Comparison of ENCODE assay signal across 16 cellular contexts in the genomic region with DNA sequence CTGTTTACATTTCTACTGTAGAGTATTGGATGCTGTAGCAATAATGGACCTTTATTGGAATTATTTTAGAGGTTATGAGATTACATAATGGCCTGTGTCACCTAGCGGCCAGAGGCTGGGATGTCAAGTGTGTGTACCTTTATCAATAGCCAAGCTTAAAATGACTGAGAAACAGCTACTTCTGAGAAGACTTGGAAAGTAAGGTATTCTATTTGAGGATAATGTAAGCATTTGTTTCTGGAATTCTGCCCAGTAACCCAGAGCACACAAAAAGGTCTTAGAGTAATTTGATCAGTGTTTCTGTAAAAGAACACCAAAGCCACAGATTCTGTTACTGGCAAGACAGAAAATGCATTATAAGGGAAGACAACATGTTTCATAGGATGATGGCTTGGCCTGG.
DNase-seq lines count a peak whose midpoint lies in the region; ATAC-seq, FAIRE-seq and TF ChIP-seq lines count a peak whose summit lies in the region.
"Had no signal": no experiment of that assay in that cellular context is flagged by ENCODE, and none has a peak within 500 bp of the region (broad histone marks: within the 10 kb centered on the region; RNA-seq: fewer than 3 reads in every experiment).

No MANE protein-coding gene starts in this region.

- no peak overlapping the region for H3K27ac ChIP-seq in astrocyte (ENCODE audit: low read depth, low read length)
- no peak overlapping the region for H3K27ac ChIP-seq in left lung
- H3K27ac ChIP-seq: neural progenitor cell, SJCRH30, suprapubic skin had no signal

- ATAC-seq in left lung (peak; percentile 47), GM21619 (IDR thresholded peaks at IDR 0.05; ENCODE audit: unreplicated experiment) (no peak)
- no peak for ATAC-seq in stimulated activated naive CD8-positive, alpha-beta T cell treated with anti-CD3 and anti-CD28 coated beads, Interleukin-15, Interleukin-2, amounts not matched to agents 100 U/mL and 50 U/mL, for 24 hours
- ATAC-seq: effector memory CD8-positive, alpha-beta T cell had no signal

- peaks cover 8% of the 10 kb centered on the region for H3K4me1 ChIP-seq in astrocyte (ENCODE audit: insufficient read depth, low read length)
- H3K4me1 ChIP-seq in left lung, result no peaks in the 10 kb centered on the region
- H3K4me1 ChIP-seq: neural progenitor cell, suprapubic skin had no signal

- H3K36me3 Mint-ChIP-seq in astrocyte (ENCODE audit: low read depth, unreplicated experiment), result no peaks in the 10 kb centered on the region
- H3K36me3 Mint-ChIP-seq: neural progenitor cell had no signal

- no peaks in the 10 kb centered on the region for H3K27me3 ChIP-seq in astrocyte (ENCODE audit: insufficient read depth, low read length)
- H3K27me3 ChIP-seq in left lung, result no peaks in the 10 kb centered on the region
- H3K27me3 ChIP-seq: SJCRH30, suprapubic skin had no signal

- no peaks in the 10 kb centered on the region for H3K36me3 ChIP-seq in astrocyte (ENCODE audit: insufficient read depth, low read length)
- H3K36me3 ChIP-seq in left lung, result no peaks in the 10 kb centered on the region
- H3K36me3 ChIP-seq: neural progenitor cell, SJCRH30, suprapubic skin had no signal

- no peak overlapping the region for H3K4me3 Mint-ChIP-seq in astrocyte (ENCODE audit: unreplicated experiment)
- H3K4me3 Mint-ChIP-seq: activated CD4-positive, alpha-beta T cell treated with anti-CD3 and anti-CD28 coated beads, Interleukin-2, amount 10 ng/mL, durations not matched to agents 24 days and 14 days; effector memory CD8-positive, alpha-beta T cell; neural progenitor cell had no signal

- peaks cover 15% of the 10 kb centered on the region for H3K4me1 Mint-ChIP-seq in astrocyte (ENCODE audit: low read depth, unreplicated experiment)
- H3K4me1 Mint-ChIP-seq: activated CD4-positive, alpha-beta T cell treated with anti-CD3 and anti-CD28 coated beads, Interleukin-2, amount 10 ng/mL, durations not matched to agents 24 days and 14 days had no signal

- no peaks in the 10 kb centered on the region for H3K9me3 ChIP-seq in astrocyte (ENCODE audit: insufficient read depth, low read depth, low read length)
- H3K9me3 ChIP-seq in left lung, result no peaks in the 10 kb centered on the region
- H3K9me3 ChIP-seq: suprapubic skin had no signal

- no peaks in the 10 kb centered on the region for H3K27me3 Mint-ChIP-seq in astrocyte (ENCODE audit: low read depth, unreplicated experiment)
- H3K27me3 Mint-ChIP-seq: activated CD4-positive, alpha-beta T cell treated with anti-CD3 and anti-CD28 coated beads, Interleukin-2, amount 10 ng/mL, durations not matched to agents 24 days and 14 days had no signal

- intact Hi-C loops in left lung (cut with DNase I), result no loop called here

- peak; percentile 74 for DNase-seq in EH (ENCODE audit: low read depth)
- DNase-seq in LNCaP clone FGC (ENCODE audit: low read depth), result no peak
- DNase-seq in astrocyte (ENCODE audit: low read depth), result peak; percentile 79
- DNase-seq in left lung, result no peak
- DNase-seq in germinal center (ENCODE audit: low spot score), result no peak
- no peak for DNase-seq in NCI-H2227 treated with DMSO at 0.1 percent for 48 hours (lab: John Stamatoyannopoulos, UW)
- no peak for DNase-seq in stimulated activated naive CD8-positive, alpha-beta T cell treated with anti-CD3 and anti-CD28 coated beads, Interleukin-15, Interleukin-2, amounts not matched to agents 100 U/mL and 50 U/mL, for 24 hours
- DNase-seq: activated CD4-positive, alpha-beta T cell treated with anti-CD3 and anti-CD28 coated beads, Interleukin-2, amount 10 ng/mL, durations not matched to agents 24 days and 14 days; effector memory CD8-positive, alpha-beta T cell; islet precursor cell; NCI-H1092 treated with DMSO at 0.1 percent for 48 hours; stimulated activated CD4-positive, alpha-beta T cell treated with anti-CD3 and anti-CD28 coated beads, Interleukin-4, amount 100 ng/mL, for 4 hours had no signal

- peak; percentile 69 for TF ChIP-seq CTCF in LNCaP clone FGC (IDR thresholded peaks at IDR 0.05; ENCODE audit: control insufficient read depth, extremely low read depth, insufficient read depth)
- peak; percentile 19 for TF ChIP-seq CTCF in astrocyte (IDR thresholded peaks at IDR 0.05; ENCODE audit: insufficient read depth, low read depth, low read length)
- TF ChIP-seq CTCF in left lung (IDR thresholded peaks at IDR 0.05), result no peak

- H2AFZ ChIP-seq in astrocyte (ENCODE audit: low read depth, low read length), result peak overlapping the region; percentile 37
- H2AFZ ChIP-seq: neural progenitor cell had no signal

- H3K4me3 ChIP-seq in LNCaP clone FGC (ENCODE audit: low read depth, low read length) (no peak overlapping the region), astrocyte (ENCODE audit: insufficient read depth, low read depth, low read length) (no peak overlapping the region), left lung (no peak overlapping the region)
- H3K4me3 ChIP-seq: neural progenitor cell, SJCRH30, suprapubic skin had no signal

- H3K9ac ChIP-seq in astrocyte (ENCODE audit: low read length), result no peak overlapping the region
- H3K9ac ChIP-seq: neural progenitor cell had no signal

- no peaks in the 10 kb centered on the region for H4K20me1 ChIP-seq in astrocyte (ENCODE audit: insufficient read depth, low read length)

- H3K27ac Mint-ChIP-seq in astrocyte (ENCODE audit: unreplicated experiment), result no peak overlapping the region
- H3K27ac Mint-ChIP-seq: activated CD4-positive, alpha-beta T cell treated with anti-CD3 and anti-CD28 coated beads, Interleukin-2, amount 10 ng/mL, durations not matched to agents 24 days and 14 days; effector memory CD8-positive, alpha-beta T cell; neural progenitor cell had no signal

- no peak for FAIRE-seq in astrocyte (lab: Jason Lieb, UNC)

- no peaks in the 10 kb centered on the region for H3K9me3 Mint-ChIP-seq in astrocyte (ENCODE audit: unreplicated experiment)
- H3K9me3 Mint-ChIP-seq: effector memory CD8-positive, alpha-beta T cell; neural progenitor cell had no signal

- peak overlapping the region; percentile 36 for H3K4me2 ChIP-seq in astrocyte (ENCODE audit: low read length)
- H3K4me2 ChIP-seq: neural progenitor cell had no signal

- no peaks in the 10 kb centered on the region for H3K79me2 ChIP-seq in astrocyte (ENCODE audit: insufficient read depth, low read length)

Comparison
In these comparisons a context has a peak if more than half of its experiments do, and no peak if none do; other contexts are left out.
1. DNase-seq: peak in EH (single experiment) and astrocyte (single experiment); none in LNCaP clone FGC (single experiment), left lung (0 of 2), germinal center (single experiment), NCI-H2227 treated with DMSO at 0.1 percent for 48 hours (single experiment) and stimulated activated naive CD8-positive, alpha-beta T cell treated with anti-CD3 and anti-CD28 coated beads, Interleukin-15, Interleukin-2, amounts not matched to agents 100 U/mL and 50 U/mL, for 24 hours (single experiment).
2. CTCF ChIP-seq: peak in LNCaP clone FGC (single experiment) and astrocyte (single experiment); none in left lung (0 of 2).